Comparison of ENCODE assay signal across 23 cellular contexts in the genomic region with DNA sequence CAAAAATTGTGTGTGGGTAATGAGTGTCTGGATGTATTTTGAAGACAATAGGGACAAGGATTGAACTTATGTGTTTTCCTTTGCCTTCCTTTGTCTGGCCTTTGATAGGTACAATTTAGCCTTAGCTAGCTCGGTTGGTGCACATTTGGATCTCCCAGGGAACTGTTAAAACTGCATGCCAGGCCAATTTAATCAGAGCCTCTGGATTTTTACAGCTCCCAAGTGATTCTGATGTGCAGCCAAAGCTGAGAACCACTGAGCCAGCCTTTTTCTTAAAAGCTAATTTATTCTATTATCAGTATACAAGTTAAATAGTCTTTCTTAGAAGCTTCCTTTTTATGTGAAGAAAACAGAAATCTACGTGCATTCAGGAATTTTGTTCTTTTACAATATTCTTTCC. TPM values are rescaled to one million over a fixed set of nuclear protein-coding genes. Genes with fewer than 3 reads are reported as not detected.
A peak's percentile ranks its signal among the peaks of the same experiment; 100 is the strongest.
DNase-seq lines count a peak whose midpoint lies in the region; ATAC-seq, FAIRE-seq and TF ChIP-seq lines count a peak whose summit lies in the region.
"Had no signal": no experiment of that assay in that cellular context is flagged by ENCODE, and none has a peak within 500 bp of the region (broad histone marks: within the 10 kb centered on the region; RNA-seq: fewer than 3 reads in every experiment).

No MANE protein-coding gene starts in this region.

- H3K27me3 ChIP-seq in layer of hippocampus (ENCODE audit: control insufficient read depth, insufficient read depth, low read length), result no peaks in the 10 kb centered on the region
- H3K27me3 ChIP-seq in esophagus muscularis mucosa, result no peaks in the 10 kb centered on the region
- H3K27me3 ChIP-seq: upper lobe of right lung had no signal

- no peaks in the 10 kb centered on the region for H3K9me3 ChIP-seq in esophagus muscularis mucosa
- H3K9me3 ChIP-seq: SJSA1, upper lobe of right lung had no signal

- peak overlapping the region; percentile 24 for H3K4me3 Mint-ChIP-seq in central memory CD8-positive, alpha-beta T cell
- H3K4me3 Mint-ChIP-seq: activated CD4-positive, alpha-beta T cell treated with anti-CD3 and anti-CD28 coated beads, Interleukin-2, amount 10 ng/mL, durations not matched to agents 24 days and 14 days; activated naive CD4-positive, alpha-beta T cell treated with anti-CD3 and anti-CD28 coated beads for 36 hours; activated T-cell treated with anti-CD3 and anti-CD28 coated beads, Interleukin-2, amount 50 U/mL, for 72 hours had no signal

- H3K27me3 Mint-ChIP-seq in central memory CD8-positive, alpha-beta T cell, result no peaks in the 10 kb centered on the region
- H3K27me3 Mint-ChIP-seq: naive B cell had no signal

- H3K27ac ChIP-seq in layer of hippocampus (ENCODE audit: low read depth, low read length) (peak overlapping the region; percentile 1), esophagus muscularis mucosa (replicated peaks in 1 of 4) (no peak overlapping the region)
- H3K27ac ChIP-seq: SJSA1, upper lobe of right lung had no signal

- TF ChIP-seq POLR2A in esophagus muscularis mucosa (IDR thresholded peaks at IDR 0.05; ENCODE audit: low read depth), result no peak

- no peak for TF ChIP-seq EP300 in esophagus muscularis mucosa (IDR thresholded peaks at IDR 0.05)

- H3K36me3 Mint-ChIP-seq in central memory CD8-positive, alpha-beta T cell (ENCODE audit: insufficient read depth), result peaks cover 85% of the 10 kb centered on the region

- peak overlapping the region; percentile 96 for H3K27ac Mint-ChIP-seq in central memory CD8-positive, alpha-beta T cell (ENCODE audit: low read depth)
- H3K27ac Mint-ChIP-seq: activated CD4-positive, alpha-beta T cell treated with anti-CD3 and anti-CD28 coated beads, Interleukin-2, amount 10 ng/mL, durations not matched to agents 24 days and 14 days; activated naive CD4-positive, alpha-beta T cell treated with anti-CD3 and anti-CD28 coated beads for 36 hours; activated T-cell treated with anti-CD3 and anti-CD28 coated beads, Interleukin-2, amount 50 U/mL, for 72 hours had no signal

- ATAC-seq in central memory CD8-positive, alpha-beta T cell (replicated peaks; ENCODE audit: extremely low read depth, poor library complexity, severe bottlenecking), result no peak
- ATAC-seq: activated T-cell treated with anti-CD3 and anti-CD28 coated beads, Interleukin-2, amount 50 U/mL, for 72 hours; upper lobe of right lung had no signal

- H3K9me3 Mint-ChIP-seq in central memory CD8-positive, alpha-beta T cell, result no peaks in the 10 kb centered on the region
- H3K9me3 Mint-ChIP-seq: activated CD4-positive, alpha-beta T cell treated with anti-CD3 and anti-CD28 coated beads, Interleukin-2, amount 10 ng/mL, durations not matched to agents 24 days and 14 days; activated naive CD4-positive, alpha-beta T cell treated with anti-CD3 and anti-CD28 coated beads for 36 hours; activated T-cell treated with anti-CD3 and anti-CD28 coated beads, Interleukin-2, amount 50 U/mL, for 72 hours; naive B cell had no signal

- H3K36me3 ChIP-seq in esophagus muscularis mucosa, result no peaks in the 10 kb centered on the region
- H3K36me3 ChIP-seq: SJSA1, upper lobe of right lung had no signal

- intact Hi-C loops in esophagus muscularis mucosa (cut with DNase I), result no loop called here

- H3K4me1 ChIP-seq in esophagus muscularis mucosa, result peaks cover 3 to 15% (median 10%) of the 10 kb centered on the region in 4 donors
- H3K4me1 ChIP-seq: SJSA1 had no signal

- DNase-seq in Ammon's horn (ENCODE audit: low spot score) (peak; percentile 58), GM19239 (ENCODE audit: insufficient read length, low spot score) (no peak), esophagus muscularis mucosa (ENCODE audit: extremely low spot score) (no peak), NCI-H2227 (lab: John Stamatoyannopoulos, UW; ENCODE audit: unreplicated experiment) (no peak), T-helper 9 cell (no peak), kidney glomerular epithelial cell (lab: John Stamatoyannopoulos, UW) (no peak)
- no peak for DNase-seq in central memory CD8-positive, alpha-beta T cell (ENCODE audit: low spot score in 2 of 2)
- DNase-seq: activated CD4-positive, alpha-beta T cell treated with anti-CD3 and anti-CD28 coated beads, Interleukin-2, amount 10 ng/mL, durations not matched to agents 24 days and 14 days; activated naive CD4-positive, alpha-beta T cell treated with anti-CD3 and anti-CD28 coated beads for 36 hours; activated T-cell treated with anti-CD3 and anti-CD28 coated beads, Interleukin-2, amount 50 U/mL, for 72 hours; erythroblast; islet precursor cell; mesenchymal stem cell; naive B cell; NCI-H2171; NCI-H526 treated with DMSO at 0.1 percent for 48 hours; OCI-M1; upper lobe of right lung had no signal

- 37% methylated on average over 2 of the region's 2 CpGs for WGBS in esophagus muscularis mucosa

- FAIRE-seq in GM19239 (lab: Jason Lieb, UNC), result peak; percentile 72
- FAIRE-seq: A204.1, frontal cortex had no signal

- peaks cover 78% of the 10 kb centered on the region for H3K4me1 Mint-ChIP-seq in central memory CD8-positive, alpha-beta T cell

- no peak for TF ChIP-seq CTCF in esophagus muscularis mucosa (IDR thresholded peaks at IDR 0.05)

- H3K4me3 ChIP-seq in esophagus muscularis mucosa, result no peak overlapping the region
- H3K4me3 ChIP-seq: SJSA1, upper lobe of right lung had no signal

RNA-seq across cellular contexts. Expression of a gene that starts 25.0 kb away (rescaled TPM):
- 10 to 100 TPM in 1 of 4 donors, 1 to 10 TPM in 3; 3.1 to 23.4 (median 6.0) TPM for total RNA-seq in esophagus muscularis mucosa
- total RNA-seq: H4, SJSA1 had no signal
